In the genomic region with DNA sequence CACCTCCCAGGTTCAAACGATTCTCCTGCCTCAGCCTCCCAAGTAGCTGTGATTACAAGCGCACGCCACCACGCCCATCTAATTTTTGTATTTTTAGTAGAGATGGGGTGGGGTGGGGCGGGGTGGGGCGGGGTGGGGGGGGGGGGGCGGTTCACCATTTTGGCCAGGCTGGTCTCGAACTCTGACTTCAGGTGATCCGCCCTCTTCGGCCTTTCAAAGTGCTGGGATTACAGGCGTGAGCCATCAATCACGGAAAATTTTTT, we compare ENCODE assay signal across 3 cellular contexts.
TF ChIP-seq lines count a peak whose summit lies in the region.

No MANE protein-coding gene starts in this region.

TF ChIP-seq in K562, 482 proteins besides CTCF, POLR2A, EP300 and RAD21 (continues in another document):
- TF ChIP-seq DNMT1 (IDR thresholded peaks at IDR 0.05) (no peak), SMARCA5 (IDR thresholded peaks at IDR 0.05) (0 out of 2 replicates have a peak, but pooled peaks have one; percentile 90), SNIP1 (IDR thresholded peaks at IDR 0.05; ENCODE audit: low read depth) (no peak), FUS (optimal IDR thresholded peaks at IDR 0.05; ENCODE audit: low read depth, low read length) (no peak), ZNF175 (CRISPR knock-in tag; IDR thresholded peaks at IDR 0.05; ENCODE audit: low read depth) (no peak), MYC (IDR thresholded peaks at IDR 0.05; ENCODE audit: low read depth, low read length) (no peak), MYC (CRISPR knock-in tag; IDR thresholded peaks at IDR 0.05; ENCODE audit: borderline replicate concordance, low read depth) (no peak), GATAD2A (IDR thresholded peaks at IDR 0.05) (no peak), NR3C1 (CRISPR knock-in tag; IDR thresholded peaks at IDR 0.05) (no peak), BRD9 (IDR thresholded peaks at IDR 0.05; ENCODE audit: low read depth, partially characterized antibody) (no peak), ZBTB1 (CRISPR knock-in tag; IDR thresholded peaks at IDR 0.05; ENCODE audit: borderline replicate concordance, low read depth) (no peak), KLF13 (tag; IDR thresholded peaks at IDR 0.05; ENCODE audit: borderline replicate concordance, low read depth) (no peak)
- TF ChIP-seq, protein P1, sequence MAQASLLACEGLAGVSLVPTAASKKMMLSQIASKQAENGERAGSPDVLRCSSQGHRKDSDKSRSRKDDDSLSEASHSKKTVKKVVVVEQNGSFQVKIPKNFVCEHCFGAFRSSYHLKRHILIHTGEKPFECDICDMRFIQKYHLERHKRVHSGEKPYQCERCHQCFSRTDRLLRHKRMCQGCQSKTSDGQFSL (CRISPR knock-in tag; IDR thresholded peaks at IDR 0.05), result no peak
- TF ChIP-seq, protein P1 (tag; IDR thresholded peaks at IDR 0.05), result peak in 1 of 2 experiments; percentile 82; a peak in 2 of 4 replicates
- TF ChIP-seq, protein P2, sequence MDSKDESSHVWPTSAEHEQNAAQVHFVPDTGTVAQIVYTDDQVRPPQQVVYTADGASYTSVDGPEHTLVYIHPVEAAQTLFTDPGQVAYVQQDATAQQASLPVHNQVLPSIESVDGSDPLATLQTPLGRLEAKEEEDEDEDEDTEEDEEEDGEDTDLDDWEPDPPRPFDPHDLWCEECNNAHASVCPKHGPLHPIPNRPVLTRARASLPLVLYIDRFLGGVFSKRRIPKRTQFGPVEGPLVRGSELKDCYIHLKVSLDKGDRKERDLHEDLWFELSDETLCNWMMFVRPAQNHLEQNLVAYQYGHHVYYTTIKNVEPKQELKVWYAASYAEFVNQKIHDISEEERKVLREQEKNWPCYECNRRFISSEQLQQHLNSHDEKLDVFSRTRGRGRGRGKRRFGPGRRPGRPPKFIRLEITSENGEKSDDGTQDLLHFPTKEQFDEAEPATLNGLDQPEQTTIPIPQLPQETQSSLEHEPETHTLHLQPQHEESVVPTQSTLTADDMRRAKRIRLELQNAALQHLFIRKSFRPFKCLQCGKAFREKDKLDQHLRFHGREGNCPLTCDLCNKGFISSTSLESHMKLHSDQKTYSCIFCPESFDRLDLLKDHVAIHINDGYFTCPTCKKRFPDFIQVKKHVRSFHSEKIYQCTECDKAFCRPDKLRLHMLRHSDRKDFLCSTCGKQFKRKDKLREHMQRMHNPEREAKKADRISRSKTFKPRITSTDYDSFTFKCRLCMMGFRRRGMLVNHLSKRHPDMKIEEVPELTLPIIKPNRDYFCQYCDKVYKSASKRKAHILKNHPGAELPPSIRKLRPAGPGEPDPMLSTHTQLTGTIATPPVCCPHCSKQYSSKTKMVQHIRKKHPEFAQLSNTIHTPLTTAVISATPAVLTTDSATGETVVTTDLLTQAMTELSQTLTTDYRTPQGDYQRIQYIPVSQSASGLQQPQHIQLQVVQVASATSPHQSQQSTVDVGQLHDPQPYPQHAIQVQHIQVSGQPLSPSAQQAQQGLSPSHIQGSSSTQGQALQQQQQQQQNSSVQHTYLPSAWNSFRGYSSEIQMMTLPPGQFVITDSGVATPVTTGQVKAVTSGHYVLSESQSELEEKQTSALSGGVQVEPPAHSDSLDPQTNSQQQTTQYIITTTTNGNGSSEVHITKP (IDR thresholded peaks at IDR 0.05; ENCODE audit: partially characterized antibody), result no peak

TF ChIP-seq in HepG2, 621 proteins besides CTCF, POLR2A, EP300 and RAD21:
- no peak for TF ChIP-seq SNRNP70 (IDR thresholded peaks at IDR 0.05; ENCODE audit: low read depth, low read length)
- TF ChIP-seq, protein P3, sequence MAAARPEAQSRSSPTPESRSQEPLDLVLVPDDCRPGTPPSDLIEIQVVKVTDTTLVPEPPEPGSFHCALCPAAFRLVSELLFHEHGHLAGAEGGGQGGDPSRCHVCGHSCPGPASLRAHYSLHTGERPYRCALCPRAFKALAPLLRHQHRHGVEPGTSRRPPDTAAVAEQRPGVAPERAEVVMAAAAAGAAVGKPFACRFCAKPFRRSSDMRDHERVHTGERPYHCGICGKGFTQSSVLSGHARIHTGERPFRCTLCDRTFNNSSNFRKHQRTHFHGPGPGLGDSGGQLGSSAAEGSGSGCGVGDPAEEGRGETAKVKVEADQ (CRISPR knock-in tag; IDR thresholded peaks at IDR 0.05; ENCODE audit: borderline replicate concordance), result 0 out of 2 replicates have a peak, but pooled peaks have one; percentile 4
- TF ChIP-seq, protein P4, sequence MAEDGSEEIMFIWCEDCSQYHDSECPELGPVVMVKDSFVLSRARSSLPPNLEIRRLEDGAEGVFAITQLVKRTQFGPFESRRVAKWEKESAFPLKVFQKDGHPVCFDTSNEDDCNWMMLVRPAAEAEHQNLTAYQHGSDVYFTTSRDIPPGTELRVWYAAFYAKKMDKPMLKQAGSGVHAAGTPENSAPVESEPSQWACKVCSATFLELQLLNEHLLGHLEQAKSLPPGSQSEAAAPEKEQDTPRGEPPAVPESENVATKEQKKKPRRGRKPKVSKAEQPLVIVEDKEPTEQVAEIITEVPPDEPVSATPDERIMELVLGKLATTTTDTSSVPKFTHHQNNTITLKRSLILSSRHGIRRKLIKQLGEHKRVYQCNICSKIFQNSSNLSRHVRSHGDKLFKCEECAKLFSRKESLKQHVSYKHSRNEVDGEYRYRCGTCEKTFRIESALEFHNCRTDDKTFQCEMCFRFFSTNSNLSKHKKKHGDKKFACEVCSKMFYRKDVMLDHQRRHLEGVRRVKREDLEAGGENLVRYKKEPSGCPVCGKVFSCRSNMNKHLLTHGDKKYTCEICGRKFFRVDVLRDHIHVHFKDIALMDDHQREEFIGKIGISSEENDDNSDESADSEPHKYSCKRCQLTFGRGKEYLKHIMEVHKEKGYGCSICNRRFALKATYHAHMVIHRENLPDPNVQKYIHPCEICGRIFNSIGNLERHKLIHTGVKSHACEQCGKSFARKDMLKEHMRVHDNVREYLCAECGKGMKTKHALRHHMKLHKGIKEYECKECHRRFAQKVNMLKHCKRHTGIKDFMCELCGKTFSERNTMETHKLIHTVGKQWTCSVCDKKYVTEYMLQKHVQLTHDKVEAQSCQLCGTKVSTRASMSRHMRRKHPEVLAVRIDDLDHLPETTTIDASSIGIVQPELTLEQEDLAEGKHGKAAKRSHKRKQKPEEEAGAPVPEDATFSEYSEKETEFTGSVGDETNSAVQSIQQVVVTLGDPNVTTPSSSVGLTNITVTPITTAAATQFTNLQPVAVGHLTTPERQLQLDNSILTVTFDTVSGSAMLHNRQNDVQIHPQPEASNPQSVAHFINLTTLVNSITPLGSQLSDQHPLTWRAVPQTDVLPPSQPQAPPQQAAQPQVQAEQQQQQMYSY (CRISPR knock-in tag; IDR thresholded peaks at IDR 0.05), result no peak
- 0 out of 2 replicates have a peak, but pooled peaks have one; percentile 2 for TF ChIP-seq CAMTA2 (CRISPR knock-in tag; IDR thresholded peaks at IDR 0.05; ENCODE audit: borderline replicate concordance)
- TF ChIP-seq ZNF7 (CRISPR knock-in tag; IDR thresholded peaks at IDR 0.05), result no peak
- 0 out of 2 replicates have a peak, but pooled peaks have one; percentile 18 for TF ChIP-seq ZNF878 (CRISPR knock-in tag; IDR thresholded peaks at IDR 0.05)
- peak; percentile 34 for TF ChIP-seq PCBP2 (optimal IDR thresholded peaks at IDR 0.05; ENCODE audit: low read depth, low read length, poor library complexity, severe bottlenecking)
- TF ChIP-seq RFXAP (CRISPR knock-in tag; IDR thresholded peaks at IDR 0.05; ENCODE audit: borderline replicate concordance), result no peak
- TF ChIP-seq CCDC6 (CRISPR knock-in tag; IDR thresholded peaks at IDR 0.05), result 0 out of 2 replicates have a peak, but pooled peaks have one; percentile 10
TF ChIP-seq in HepG2: peak in this region for 5.

TF ChIP-seq in HEK293T, 16 proteins besides CTCF, POLR2A, EP300 and RAD21:
- no peak for TF ChIP-seq ARNT (IDR thresholded peaks at IDR 0.05)
- TF ChIP-seq, protein P5, sequence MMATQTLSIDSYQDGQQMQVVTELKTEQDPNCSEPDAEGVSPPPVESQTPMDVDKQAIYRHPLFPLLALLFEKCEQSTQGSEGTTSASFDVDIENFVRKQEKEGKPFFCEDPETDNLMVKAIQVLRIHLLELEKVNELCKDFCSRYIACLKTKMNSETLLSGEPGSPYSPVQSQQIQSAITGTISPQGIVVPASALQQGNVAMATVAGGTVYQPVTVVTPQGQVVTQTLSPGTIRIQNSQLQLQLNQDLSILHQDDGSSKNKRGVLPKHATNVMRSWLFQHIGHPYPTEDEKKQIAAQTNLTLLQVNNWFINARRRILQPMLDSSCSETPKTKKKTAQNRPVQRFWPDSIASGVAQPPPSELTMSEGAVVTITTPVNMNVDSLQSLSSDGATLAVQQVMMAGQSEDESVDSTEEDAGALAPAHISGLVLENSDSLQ (IDR thresholded peaks at IDR 0.05), result no peak
- TF ChIP-seq FOXA1 (IDR thresholded peaks at IDR 0.05), result no peak
- no peak for TF ChIP-seq TARDBP (IDR thresholded peaks at IDR 0.05)
- no peak for TF ChIP-seq ZNF384 (IDR thresholded peaks at IDR 0.05)
- TF ChIP-seq BHLHE40 (IDR thresholded peaks at IDR 0.05; ENCODE audit: borderline replicate concordance), result no peak
